Comparison of ENCODE assay signal across 1 cellular context in genomic region chr1:227213426-227213825, GRCh38.
TF ChIP-seq lines count a peak whose summit lies in the region.

No MANE protein-coding gene starts in this region.

TF ChIP-seq in GM23338, 12 proteins besides CTCF, POLR2A, EP300 and RAD21 (continued from another document):
- no peak for TF ChIP-seq ZNF462 (CRISPR knock-in tag; IDR thresholded peaks at IDR 0.05)
